In genomic region chr16:88992351-88993005, GRCh38 we compare ENCODE assay signal across 1 cellular context.
TF ChIP-seq lines count a peak whose summit lies in the region.

No MANE protein-coding gene starts in this region.

TF ChIP-seq in K562, 482 proteins besides CTCF, POLR2A, EP300 and RAD21 (continued from another document and continues in another):
- TF ChIP-seq NCOA2 (IDR thresholded peaks at IDR 0.05; ENCODE audit: partially characterized antibody in 2 of 2) (peak in 1 of 2 experiments; percentile 93), MECOM (CRISPR knock-in tag; IDR thresholded peaks at IDR 0.05) (peak; percentile 9; the same call in 1 of the 2 replicates), NFYB (IDR thresholded peaks at IDR 0.05; ENCODE audit: extremely low read depth, insufficient read length) (no peak), GATAD2B (IDR thresholded peaks at IDR 0.05; ENCODE audit: borderline replicate concordance) (peak; percentile 97), PHF8 (IDR thresholded peaks at IDR 0.05; ENCODE audit: borderline replicate concordance, low read length) (peak; percentile 24; the same call in 1 of the 2 replicates), HOMEZ (CRISPR knock-in tag; IDR thresholded peaks at IDR 0.05) (no peak), NR2C2 (CRISPR knock-in tag; IDR thresholded peaks at IDR 0.05) (peak; percentile 69), NR2C2 (tag; IDR thresholded peaks at IDR 0.05) (peak; percentile 93), ZNF316 (IDR thresholded peaks at IDR 0.05) (peak; percentile 76), CBFB (CRISPR knock-in tag; IDR thresholded peaks at IDR 0.05) (peak; percentile 83), SPI1 (IDR thresholded peaks at IDR 0.05; ENCODE audit: borderline replicate concordance, low read depth, low read length) (peak; percentile 51; the same call in 1 of the 2 replicates), POLR2AphosphoS5 (IDR thresholded peaks at IDR 0.05; ENCODE audit: control insufficient read depth, insufficient read depth, low read depth, low read length) (peak; percentile 97), ZNF57 (CRISPR knock-in tag; IDR thresholded peaks at IDR 0.05) (peak; percentile 65; the same call in 1 of the 2 replicates), RFX7 (CRISPR knock-in tag; IDR thresholded peaks at IDR 0.05) (no peak), ELF2 (CRISPR knock-in tag; IDR thresholded peaks at IDR 0.05) (no peak), GABPA (tag; conservative IDR thresholded peaks at IDR 0.05; ENCODE audit: low read depth) (peak; percentile 69), U2AF2 (optimal IDR thresholded peaks at IDR 0.05; ENCODE audit: low read depth, low read length) (no peak), NRF1 (conservative IDR thresholded peaks at IDR 0.05 in 1 of 2, IDR thresholded peaks at IDR 0.05 in 1 of 2) (peak in 1 of 2 experiments; percentile 28; a peak in 1 of 4 replicates), DMBX1 (CRISPR knock-in tag; IDR thresholded peaks at IDR 0.05; ENCODE audit: borderline replicate concordance) (peak; percentile 94; the same call in 1 of the 2 replicates), RB1 (IDR thresholded peaks at IDR 0.05; ENCODE audit: low read depth) (peak; percentile 42), SMARCA4 (IDR thresholded peaks at IDR 0.05) (peak; percentile 97), ATF4 (CRISPR knock-in tag; IDR thresholded peaks at IDR 0.05) (peak; percentile 71; the same call in 1 of the 2 replicates), SMAD2 (IDR thresholded peaks at IDR 0.05; ENCODE audit: low read depth, low read length) (no peak), RBM34 (IDR thresholded peaks at IDR 0.05; ENCODE audit: borderline replicate concordance, insufficient read depth, low read length) (no peak), ZNF146 (CRISPR knock-in tag; IDR thresholded peaks at IDR 0.05; ENCODE audit: unreplicated experiment) (no peak), FOSL1 (tag; conservative IDR thresholded peaks at IDR 0.05) (peak; percentile 47), MTA2 (IDR thresholded peaks at IDR 0.05; ENCODE audit: low read depth) (peak; percentile 96), E4F1 (CRISPR knock-in tag; IDR thresholded peaks at IDR 0.05; ENCODE audit: borderline replicate concordance) (no peak), JUN (IDR thresholded peaks at IDR 0.05; ENCODE audit: borderline replicate concordance, low read depth, low read length) (peak; percentile 45; the same call in 1 of the 2 replicates), JUN (CRISPR knock-in tag; IDR thresholded peaks at IDR 0.05; ENCODE audit: borderline replicate concordance) (no peak), CREM (IDR thresholded peaks at IDR 0.05; ENCODE audit: low read depth) (peak; percentile 86), ELK1 (CRISPR knock-in tag; IDR thresholded peaks at IDR 0.05) (no peak)
- TF ChIP-seq, protein P1, sequence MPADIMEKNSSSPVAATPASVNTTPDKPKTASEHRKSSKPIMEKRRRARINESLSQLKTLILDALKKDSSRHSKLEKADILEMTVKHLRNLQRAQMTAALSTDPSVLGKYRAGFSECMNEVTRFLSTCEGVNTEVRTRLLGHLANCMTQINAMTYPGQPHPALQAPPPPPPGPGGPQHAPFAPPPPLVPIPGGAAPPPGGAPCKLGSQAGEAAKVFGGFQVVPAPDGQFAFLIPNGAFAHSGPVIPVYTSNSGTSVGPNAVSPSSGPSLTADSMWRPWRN (IDR thresholded peaks at IDR 0.05; ENCODE audit: low read depth) = peak; percentile 90
- TF ChIP-seq, protein P2, sequence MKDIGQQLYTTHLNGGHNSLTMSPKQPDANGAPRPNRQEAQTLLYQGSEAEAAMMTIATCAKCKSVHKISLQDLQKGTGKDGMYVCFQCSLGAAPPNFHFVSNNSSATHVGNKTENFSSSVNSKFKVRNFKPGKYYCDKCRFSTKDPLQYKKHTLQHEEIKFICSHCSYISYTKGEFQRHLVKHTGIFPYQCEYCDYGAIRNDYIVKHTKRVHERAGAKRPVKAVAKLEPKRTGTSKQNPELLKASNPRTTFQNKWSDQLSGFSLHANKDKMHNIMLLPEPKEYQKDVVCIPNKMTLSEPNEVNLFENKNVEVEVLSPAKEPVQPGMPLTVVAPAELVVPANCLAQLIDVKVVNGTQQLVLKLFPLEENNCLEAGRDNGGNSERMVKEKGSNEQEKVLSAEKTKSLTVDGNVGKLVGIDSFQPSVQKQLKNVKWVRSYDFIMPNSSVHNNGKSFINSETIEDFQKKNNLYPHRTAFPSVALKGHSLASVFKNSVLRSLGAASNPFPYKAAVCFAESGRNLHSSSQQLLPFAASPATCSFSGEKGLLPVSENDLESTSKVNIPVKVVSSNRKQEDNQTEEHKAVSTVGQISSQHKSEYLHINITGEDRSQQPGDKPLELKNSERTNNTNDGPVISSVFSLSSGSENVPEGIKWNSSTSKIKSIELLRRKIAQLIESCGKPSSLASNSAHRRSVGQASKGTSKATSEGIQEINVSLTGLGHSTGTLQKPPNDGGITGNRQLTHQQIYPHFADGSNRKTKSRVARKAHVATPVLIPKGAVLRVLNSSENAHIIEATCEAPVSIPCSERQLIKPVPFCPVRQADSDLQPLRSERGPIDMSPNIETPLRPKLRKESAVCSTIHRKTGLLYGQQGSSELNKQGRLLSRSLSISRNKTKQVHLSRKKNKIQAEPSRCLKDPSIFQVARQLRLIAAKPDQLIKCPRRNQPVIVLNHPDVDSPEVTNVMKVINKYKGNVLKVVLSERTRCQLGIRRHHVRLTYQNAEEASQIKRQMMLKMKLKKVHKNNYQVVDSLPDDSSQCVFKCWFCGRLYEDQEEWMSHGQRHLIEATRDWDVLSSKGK (CRISPR knock-in tag; IDR thresholded peaks at IDR 0.05) = no peak
- TF ChIP-seq, protein P3, sequence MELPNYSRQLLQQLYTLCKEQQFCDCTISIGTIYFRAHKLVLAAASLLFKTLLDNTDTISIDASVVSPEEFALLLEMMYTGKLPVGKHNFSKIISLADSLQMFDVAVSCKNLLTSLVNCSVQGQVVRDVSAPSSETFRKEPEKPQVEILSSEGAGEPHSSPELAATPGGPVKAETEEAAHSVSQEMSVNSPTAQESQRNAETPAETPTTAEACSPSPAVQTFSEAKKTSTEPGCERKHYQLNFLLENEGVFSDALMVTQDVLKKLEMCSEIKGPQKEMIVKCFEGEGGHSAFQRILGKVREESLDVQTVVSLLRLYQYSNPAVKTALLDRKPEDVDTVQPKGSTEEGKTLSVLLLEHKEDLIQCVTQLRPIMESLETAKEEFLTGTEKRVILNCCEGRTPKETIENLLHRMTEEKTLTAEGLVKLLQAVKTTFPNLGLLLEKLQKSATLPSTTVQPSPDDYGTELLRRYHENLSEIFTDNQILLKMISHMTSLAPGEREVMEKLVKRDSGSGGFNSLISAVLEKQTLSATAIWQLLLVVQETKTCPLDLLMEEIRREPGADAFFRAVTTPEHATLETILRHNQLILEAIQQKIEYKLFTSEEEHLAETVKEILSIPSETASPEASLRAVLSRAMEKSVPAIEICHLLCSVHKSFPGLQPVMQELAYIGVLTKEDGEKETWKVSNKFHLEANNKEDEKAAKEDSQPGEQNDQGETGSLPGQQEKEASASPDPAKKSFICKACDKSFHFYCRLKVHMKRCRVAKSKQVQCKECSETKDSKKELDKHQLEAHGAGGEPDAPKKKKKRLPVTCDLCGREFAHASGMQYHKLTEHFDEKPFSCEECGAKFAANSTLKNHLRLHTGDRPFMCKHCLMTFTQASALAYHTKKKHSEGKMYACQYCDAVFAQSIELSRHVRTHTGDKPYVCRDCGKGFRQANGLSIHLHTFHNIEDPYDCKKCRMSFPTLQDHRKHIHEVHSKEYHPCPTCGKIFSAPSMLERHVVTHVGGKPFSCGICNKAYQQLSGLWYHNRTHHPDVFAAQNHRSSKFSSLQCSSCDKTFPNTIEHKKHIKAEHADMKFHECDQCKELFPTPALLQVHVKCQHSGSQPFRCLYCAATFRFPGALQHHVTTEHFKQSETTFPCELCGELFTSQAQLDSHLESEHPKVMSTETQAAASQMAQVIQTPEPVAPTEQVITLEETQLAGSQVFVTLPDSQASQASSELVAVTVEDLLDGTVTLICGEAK (IDR thresholded peaks at IDR 0.05) = no peak
- TF ChIP-seq, protein P3 (CRISPR knock-in tag; IDR thresholded peaks at IDR 0.05) = no peak
- TF ChIP-seq, protein P4, sequence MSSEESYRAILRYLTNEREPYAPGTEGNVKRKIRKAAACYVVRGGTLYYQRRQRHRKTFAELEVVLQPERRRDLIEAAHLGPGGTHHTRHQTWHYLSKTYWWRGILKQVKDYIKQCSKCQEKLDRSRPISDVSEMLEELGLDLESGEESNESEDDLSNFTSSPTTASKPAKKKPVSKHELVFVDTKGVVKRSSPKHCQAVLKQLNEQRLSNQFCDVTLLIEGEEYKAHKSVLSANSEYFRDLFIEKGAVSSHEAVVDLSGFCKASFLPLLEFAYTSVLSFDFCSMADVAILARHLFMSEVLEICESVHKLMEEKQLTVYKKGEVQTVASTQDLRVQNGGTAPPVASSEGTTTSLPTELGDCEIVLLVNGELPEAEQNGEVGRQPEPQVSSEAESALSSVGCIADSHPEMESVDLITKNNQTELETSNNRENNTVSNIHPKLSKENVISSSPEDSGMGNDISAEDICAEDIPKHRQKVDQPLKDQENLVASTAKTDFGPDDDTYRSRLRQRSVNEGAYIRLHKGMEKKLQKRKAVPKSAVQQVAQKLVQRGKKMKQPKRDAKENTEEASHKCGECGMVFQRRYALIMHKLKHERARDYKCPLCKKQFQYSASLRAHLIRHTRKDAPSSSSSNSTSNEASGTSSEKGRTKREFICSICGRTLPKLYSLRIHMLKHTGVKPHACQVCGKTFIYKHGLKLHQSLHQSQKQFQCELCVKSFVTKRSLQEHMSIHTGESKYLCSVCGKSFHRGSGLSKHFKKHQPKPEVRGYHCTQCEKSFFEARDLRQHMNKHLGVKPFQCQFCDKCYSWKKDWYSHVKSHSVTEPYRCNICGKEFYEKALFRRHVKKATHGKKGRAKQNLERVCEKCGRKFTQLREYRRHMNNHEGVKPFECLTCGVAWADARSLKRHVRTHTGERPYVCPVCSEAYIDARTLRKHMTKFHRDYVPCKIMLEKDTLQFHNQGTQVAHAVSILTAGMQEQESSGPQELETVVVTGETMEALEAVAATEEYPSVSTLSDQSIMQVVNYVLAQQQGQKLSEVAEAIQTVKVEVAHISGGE (CRISPR knock-in tag; IDR thresholded peaks at IDR 0.05) = peak in 1 of 3 experiments; percentile 84; a peak in 2 of 6 replicates
